In genomic region chr11:85132839-85133238, GRCh38 we compare ENCODE assay signal across 16 cellular contexts.
DNase-seq lines count a peak whose midpoint lies in the region; ATAC-seq and TF ChIP-seq lines count a peak whose summit lies in the region.
"Had no signal": no experiment of that assay in that cellular context is flagged by ENCODE, and none has a peak within 500 bp of the region (broad histone marks: within the 10 kb centered on the region; RNA-seq: fewer than 3 reads in every experiment).

No MANE protein-coding gene starts in this region.

- H3K27me3 ChIP-seq in mammary epithelial cell (ENCODE audit: insufficient read depth, low read length) (peaks cover 6% of the 10 kb centered on the region), breast epithelium (no peaks in the 10 kb centered on the region), dorsolateral prefrontal cortex (no peaks in the 10 kb centered on the region), thoracic aorta (replicated peaks; ENCODE audit: insufficient read depth) (no peaks in the 10 kb centered on the region)
- H3K27me3 ChIP-seq: right lobe of liver, upper lobe of left lung had no signal

- no peak overlapping the region for H3K9ac ChIP-seq in mammary epithelial cell (ENCODE audit: insufficient read depth, low read length)

- dilution Hi-C loops in mammary epithelial cell (cut with HindIII; ENCODE audit: low sequenced_read_pairs), result no loop called here

- H3K4me1 ChIP-seq in mammary epithelial cell (ENCODE audit: insufficient read depth, low read length), result no peaks in the 10 kb centered on the region
- H3K4me1 ChIP-seq in breast epithelium, result no peaks in the 10 kb centered on the region
- peaks cover 0 to 13% of the 10 kb centered on the region in 2 donors for H3K4me1 ChIP-seq in thoracic aorta (ENCODE audit: control insufficient read depth in 1 of 2, low read depth in 2 of 2)
- H3K4me1 ChIP-seq: A549, upper lobe of left lung had no signal

- no peak overlapping the region for H3K4me2 ChIP-seq in mammary epithelial cell (ENCODE audit: insufficient read depth, low read depth, low read length)
- H3K4me2 ChIP-seq: A549 had no signal

- CTCF ChIA-PET in mammary epithelial cell (lab: Charles Lee; ENCODE audit: low non-redundant PET), result no interaction called here

- H3K36me3 Mint-ChIP-seq in mesothelial cell of epicardium, result no peaks in the 10 kb centered on the region
- H3K36me3 Mint-ChIP-seq in T-helper 2 cell treated with Interferon-gamma antibody and Interleukin-4, amounts not matched to agents 5 μg/mL and 100 μg/mL, for 36 hours (ENCODE audit: low read depth), result no peaks in the 10 kb centered on the region
- H3K36me3 Mint-ChIP-seq: activated CD4-positive, alpha-beta memory T cell treated with anti-CD3 and anti-CD28 coated beads for 36 hours; memory B cell had no signal

- no peak for TF ChIP-seq POLR2A in breast epithelium (IDR thresholded peaks at IDR 0.05)

- peak overlapping the region; percentile 20 for H3K4me3 Mint-ChIP-seq in mesothelial cell of epicardium
- H3K4me3 Mint-ChIP-seq in T-helper 2 cell treated with Interferon-gamma antibody and Interleukin-4, amounts not matched to agents 5 μg/mL and 100 μg/mL, for 36 hours, result no peak overlapping the region
- H3K4me3 Mint-ChIP-seq: activated CD4-positive, alpha-beta memory T cell treated with anti-CD3 and anti-CD28 coated beads for 36 hours; memory B cell; T-helper 1 cell treated with Interleukin-12 subunit alpha and Interleukin-12 subunit beta and Interleukin-4 antibody, amounts not matched to agents 30 μg/mL and 1 μg/mL, for 36 hours had no signal

- H2AFZ ChIP-seq in mammary epithelial cell (ENCODE audit: low read depth, low read length), result peak overlapping the region; percentile 24

- H3K27ac ChIP-seq in mammary epithelial cell (ENCODE audit: insufficient read depth, low read depth, low read length) (no peak overlapping the region), breast epithelium (no peak overlapping the region), dorsolateral prefrontal cortex (peak overlapping the region in 32 of 59 donors; percentile 4 to 66 (median 48)), thoracic aorta (no peak overlapping the region)
- H3K27ac ChIP-seq: A549, right lobe of liver, upper lobe of left lung had no signal

- peaks cover 6% of the 10 kb centered on the region for H3K4me1 Mint-ChIP-seq in mesothelial cell of epicardium
- H3K4me1 Mint-ChIP-seq in T-helper 2 cell treated with Interferon-gamma antibody and Interleukin-4, amounts not matched to agents 5 μg/mL and 100 μg/mL, for 36 hours (ENCODE audit: low read depth), result no peaks in the 10 kb centered on the region
- H3K4me1 Mint-ChIP-seq: memory B cell had no signal

- H3K27ac Mint-ChIP-seq in mesothelial cell of epicardium, result no peak overlapping the region
- H3K27ac Mint-ChIP-seq in T-helper 2 cell treated with Interferon-gamma antibody and Interleukin-4, amounts not matched to agents 5 μg/mL and 100 μg/mL, for 36 hours, result no peak overlapping the region
- H3K27ac Mint-ChIP-seq: activated CD4-positive, alpha-beta memory T cell treated with anti-CD3 and anti-CD28 coated beads for 36 hours; memory B cell; T-helper 1 cell treated with Interleukin-12 subunit alpha and Interleukin-12 subunit beta and Interleukin-4 antibody, amounts not matched to agents 30 μg/mL and 1 μg/mL, for 36 hours had no signal

- H3K27me3 Mint-ChIP-seq in mesothelial cell of epicardium (ENCODE audit: low read depth), result no peaks in the 10 kb centered on the region
- no peaks in the 10 kb centered on the region for H3K27me3 Mint-ChIP-seq in T-helper 2 cell treated with Interferon-gamma antibody and Interleukin-4, amounts not matched to agents 5 μg/mL and 100 μg/mL, for 36 hours (ENCODE audit: low read depth)
- H3K27me3 Mint-ChIP-seq: activated CD4-positive, alpha-beta memory T cell treated with anti-CD3 and anti-CD28 coated beads for 36 hours; memory B cell had no signal

- H3K36me3 ChIP-seq in mammary epithelial cell (ENCODE audit: insufficient read depth, low read length) (no peaks in the 10 kb centered on the region), breast epithelium (no peaks in the 10 kb centered on the region), thoracic aorta (no peaks in the 10 kb centered on the region)
- H3K36me3 ChIP-seq: right lobe of liver, upper lobe of left lung had no signal

- DNase-seq in mammary epithelial cell (no peak), breast epithelium (ENCODE audit: low spot score in 2 of 2) (no peak), dorsolateral prefrontal cortex (peak in 8 of 10 donors; percentile 11 to 57 (median 44)), mesothelial cell of epicardium (ENCODE audit: low spot score in 2 of 2, unreplicated experiment in 2 of 2) (peak in 1 of 2 experiments; percentile 39), thoracic aorta (ENCODE audit: low spot score) (no peak), cortex of kidney (lab: John Stamatoyannopoulos, UW) (no peak)
- DNase-seq in T-helper 2 cell treated with Interferon-gamma antibody and Interleukin-4, amounts not matched to agents 5 μg/mL and 100 μg/mL, for 36 hours (ENCODE audit: low spot score), result no peak
- DNase-seq: activated CD4-positive, alpha-beta memory T cell treated with anti-CD3 and anti-CD28 coated beads for 36 hours; activated gamma-delta T cell treated with Interleukin-2 at 50 U/mL for 16 hours; KBM-7; right lobe of liver; upper lobe of left lung had no signal

- in situ Hi-C loops in mammary epithelial cell (cut with MboI; ENCODE audit: low sequenced_read_pairs in 2 of 2), result no loop called here

- BruUV-seq in mammary epithelial cell (replicated peaks; lab: Mats Ljungman, UMichigan), result no TSS peak

- H3K9me3 Mint-ChIP-seq in mesothelial cell of epicardium, result peaks cover 3% of the 10 kb centered on the region
- H3K9me3 Mint-ChIP-seq in T-helper 2 cell treated with Interferon-gamma antibody and Interleukin-4, amounts not matched to agents 5 μg/mL and 100 μg/mL, for 36 hours, result peaks cover 27% of the 10 kb centered on the region
- H3K9me3 Mint-ChIP-seq: memory B cell had no signal

- H3K9me3 ChIP-seq in mammary epithelial cell (replicated peaks; ENCODE audit: insufficient read depth, low read length) (no peaks in the 10 kb centered on the region), breast epithelium (no peaks in the 10 kb centered on the region), thoracic aorta (no peaks in the 10 kb centered on the region)
- H3K9me3 ChIP-seq: A549, right lobe of liver, upper lobe of left lung had no signal

- ATAC-seq in thoracic aorta (ENCODE audit: insufficient number of reproducible peaks, low FRiP score, low read depth) (no peak), GM21515 (IDR thresholded peaks at IDR 0.05; ENCODE audit: unreplicated experiment) (no peak)
- ATAC-seq: A549, right lobe of liver had no signal

- no peaks in the 10 kb centered on the region for H3K79me2 ChIP-seq in mammary epithelial cell (ENCODE audit: insufficient read depth, low read length)

- no peaks in the 10 kb centered on the region for H4K20me1 ChIP-seq in mammary epithelial cell (ENCODE audit: insufficient read depth, low read length)

- TF ChIP-seq CTCF in mammary epithelial cell (conservative IDR thresholded peaks at IDR 0.05 in 1 of 2, IDR thresholded peaks at IDR 0.05 in 1 of 2; ENCODE audit: extremely low read depth in 1 of 2, insufficient read depth in 1 of 2, low read depth in 1 of 2, low read length in 2 of 2) (no peak), breast epithelium (IDR thresholded peaks at IDR 0.05) (no peak), dorsolateral prefrontal cortex (IDR thresholded peaks at IDR 0.05 in 54 of 56, conservative IDR thresholded peaks at IDR 0.05 in 2 of 56; ENCODE audit: low read depth in 1 of 56, partially characterized antibody in 56 of 56) (no peak), mesothelial cell of epicardium (IDR thresholded peaks at IDR 0.05; ENCODE audit: unreplicated experiment) (no peak), thoracic aorta (IDR thresholded peaks at IDR 0.05) (no peak)

- no peak overlapping the region for H3K4me3 ChIP-seq in mammary epithelial cell (replicated peaks in 1 of 3; ENCODE audit: insufficient read depth in 1 of 3, low read depth in 2 of 3, low read length in 3 of 3)
- H3K4me3 ChIP-seq in breast epithelium, result no peak overlapping the region
- peak overlapping the region in 58 of 59 donors; percentile 17 to 69 (median 51) for H3K4me3 ChIP-seq in dorsolateral prefrontal cortex
- H3K4me3 ChIP-seq in thoracic aorta, result peak overlapping the region; percentile 2
- H3K4me3 ChIP-seq: A549, right lobe of liver, upper lobe of left lung had no signal

- intact Hi-C loops in mammary epithelial cell (cut with micrococcal nuclease) (no loop called here), breast epithelium (cut with DNase I; ENCODE audit: low total_unique reads) (no loop called here), dorsolateral prefrontal cortex (cut with DNase I) (no loop called here)

- 6% methylated on average over 7 of the region's 9 CpGs for WGBS in mammary epithelial cell (ENCODE audit: low coverage, missing lambda C conversion rate)

Comparison
In these comparisons a context has a peak if more than half of its experiments do, and no peak if none do; other contexts are left out.
1. DNase-seq: peak in dorsolateral prefrontal cortex (8 of 10); none in mammary epithelial cell (single experiment), breast epithelium (0 of 2), thoracic aorta (single experiment), cortex of kidney (single experiment) and T-helper 2 cell treated with Interferon-gamma antibody and Interleukin-4, amounts not matched to agents 5 μg/mL and 100 μg/mL, for 36 hours (single experiment).
2. H3K27ac ChIP-seq: peak in dorsolateral prefrontal cortex (32 of 59); none in mammary epithelial cell (single experiment), breast epithelium (0 of 2) and thoracic aorta (0 of 2).
3. H3K4me3 ChIP-seq: peak in dorsolateral prefrontal cortex (58 of 59) and thoracic aorta (single experiment); none in mammary epithelial cell (0 of 3) and breast epithelium (0 of 3).